ENCODE assay signal across 1 cellular context in the genomic region with DNA sequence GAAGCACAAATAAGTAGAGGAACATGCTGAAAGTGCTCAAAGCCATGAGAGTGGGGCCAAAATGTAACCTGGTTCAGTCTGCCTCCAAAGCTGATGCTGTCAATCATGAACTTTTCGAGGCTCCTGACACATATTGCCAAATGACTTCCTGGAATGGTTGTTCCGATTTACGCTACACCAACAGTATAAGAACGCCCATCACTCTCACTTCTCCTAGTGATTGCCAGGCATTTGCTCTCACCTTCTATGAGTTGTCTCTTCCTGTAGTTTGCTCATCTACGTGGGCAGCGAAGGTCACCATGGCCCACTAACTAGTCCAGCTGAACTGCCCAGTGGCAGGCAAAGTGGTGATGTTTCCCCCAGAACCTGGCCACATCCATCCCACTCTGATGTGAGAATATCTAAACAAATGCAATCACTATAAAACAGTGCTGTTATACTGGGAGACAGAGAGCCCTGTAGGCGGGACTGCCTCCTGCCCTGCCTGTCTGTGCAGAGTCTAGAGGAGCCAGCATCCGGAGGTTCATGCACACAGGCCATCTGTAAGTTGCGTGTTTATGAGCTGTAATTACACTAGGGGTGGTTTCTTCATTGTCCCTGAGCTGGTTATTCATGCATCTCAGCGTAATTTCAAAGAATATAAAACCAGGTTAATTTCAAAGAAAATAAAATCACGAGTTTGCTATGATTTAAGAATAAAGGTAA.
TF ChIP-seq lines count a peak whose summit lies in the region.

No MANE protein-coding gene starts in this region.

TF ChIP-seq in HepG2, 621 proteins besides CTCF, POLR2A, EP300 and RAD21 (continued from another document):
- TF ChIP-seq, protein P1, sequence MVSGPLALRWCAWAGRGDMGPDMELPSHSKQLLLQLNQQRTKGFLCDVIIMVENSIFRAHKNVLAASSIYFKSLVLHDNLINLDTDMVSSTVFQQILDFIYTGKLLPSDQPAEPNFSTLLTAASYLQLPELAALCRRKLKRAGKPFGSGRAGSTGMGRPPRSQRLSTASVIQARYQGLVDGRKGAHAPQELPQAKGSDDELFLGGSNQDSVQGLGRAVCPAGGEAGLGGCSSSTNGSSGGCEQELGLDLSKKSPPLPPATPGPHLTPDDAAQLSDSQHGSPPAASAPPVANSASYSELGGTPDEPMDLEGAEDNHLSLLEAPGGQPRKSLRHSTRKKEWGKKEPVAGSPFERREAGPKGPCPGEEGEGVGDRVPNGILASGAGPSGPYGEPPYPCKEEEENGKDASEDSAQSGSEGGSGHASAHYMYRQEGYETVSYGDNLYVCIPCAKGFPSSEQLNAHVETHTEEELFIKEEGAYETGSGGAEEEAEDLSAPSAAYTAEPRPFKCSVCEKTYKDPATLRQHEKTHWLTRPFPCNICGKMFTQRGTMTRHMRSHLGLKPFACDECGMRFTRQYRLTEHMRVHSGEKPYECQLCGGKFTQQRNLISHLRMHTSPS (CRISPR knock-in tag; IDR thresholded peaks at IDR 0.05; ENCODE audit: low read depth): peak; percentile 29; the same call in 1 of the 2 replicates
- TF ChIP-seq ZNF644 (CRISPR knock-in tag; IDR thresholded peaks at IDR 0.05; ENCODE audit: low read depth) (no peak), ZNF816 (CRISPR knock-in tag; IDR thresholded peaks at IDR 0.05; ENCODE audit: borderline replicate concordance) (no peak), ZMYM2 (CRISPR knock-in tag; IDR thresholded peaks at IDR 0.05) (no peak), TEAD3 (CRISPR knock-in tag; optimal IDR thresholded peaks at IDR 0.05; ENCODE audit: borderline replicate concordance) (no peak), ZNF703 (CRISPR knock-in tag; IDR thresholded peaks at IDR 0.05; ENCODE audit: borderline replicate concordance) (no peak), GTF3A (CRISPR knock-in tag; conservative IDR thresholded peaks at IDR 0.05) (no peak), ETV6 (CRISPR knock-in tag; conservative IDR thresholded peaks at IDR 0.05) (no peak), NONO (IDR thresholded peaks at IDR 0.05) (no peak), NONO (CRISPR knock-in tag; conservative IDR thresholded peaks at IDR 0.05) (no peak), NKX3-1 (CRISPR knock-in tag; IDR thresholded peaks at IDR 0.05) (no peak), TSC22D2 (CRISPR knock-in tag; IDR thresholded peaks at IDR 0.05; ENCODE audit: borderline replicate concordance) (no peak), ZSCAN29 (CRISPR knock-in tag; conservative IDR thresholded peaks at IDR 0.05) (0 out of 2 replicates have a peak, but pooled peaks have one; percentile 42), RBAK (CRISPR knock-in tag; IDR thresholded peaks at IDR 0.05) (no peak), ZSCAN20 (CRISPR knock-in tag; IDR thresholded peaks at IDR 0.05; ENCODE audit: borderline replicate concordance) (no peak), MLXIP (CRISPR knock-in tag; IDR thresholded peaks at IDR 0.05; ENCODE audit: borderline replicate concordance) (no peak), KLF16 (CRISPR knock-in tag; IDR thresholded peaks at IDR 0.05) (no peak), ZKSCAN5 (CRISPR knock-in tag; IDR thresholded peaks at IDR 0.05) (no peak), ZNF746 (CRISPR knock-in tag; IDR thresholded peaks at IDR 0.05) (no peak), RBFOX2 (IDR thresholded peaks at IDR 0.05; ENCODE audit: low read depth, low read length) (no peak), HOXA7 (CRISPR knock-in tag; IDR thresholded peaks at IDR 0.05) (no peak), PPARG (CRISPR knock-in tag; conservative IDR thresholded peaks at IDR 0.05) (no peak), SRSF1 (optimal IDR thresholded peaks at IDR 0.05; ENCODE audit: low read depth, low read length) (no peak), SNAPC2 (CRISPR knock-in tag; IDR thresholded peaks at IDR 0.05) (no peak), NFKBIZ (CRISPR knock-in tag; IDR thresholded peaks at IDR 0.05) (no peak), ZNF629 (CRISPR knock-in tag; conservative IDR thresholded peaks at IDR 0.05) (peak; percentile 36; the same call in 1 of the 2 replicates), HIVEP1 (CRISPR knock-in tag; IDR thresholded peaks at IDR 0.05) (no peak), ZMYM4 (CRISPR knock-in tag; IDR thresholded peaks at IDR 0.05) (no peak), CC2D1A (CRISPR knock-in tag; IDR thresholded peaks at IDR 0.05) (no peak), E2F5 (CRISPR knock-in tag; conservative IDR thresholded peaks at IDR 0.05) (no peak), ZKSCAN1 (IDR thresholded peaks at IDR 0.05; ENCODE audit: low read length) (no peak), CCDC6 (CRISPR knock-in tag; IDR thresholded peaks at IDR 0.05) (no peak), NFE2 (CRISPR knock-in tag; IDR thresholded peaks at IDR 0.05) (no peak), ELK4 (CRISPR knock-in tag; IDR thresholded peaks at IDR 0.05; ENCODE audit: borderline replicate concordance) (no peak), MYNN (CRISPR knock-in tag; IDR thresholded peaks at IDR 0.05; ENCODE audit: low read depth) (no peak), PBX2 (CRISPR knock-in tag; IDR thresholded peaks at IDR 0.05) (0 out of 2 replicates have a peak, but pooled peaks have one; percentile 28), ETV5 (CRISPR knock-in tag; IDR thresholded peaks at IDR 0.05; ENCODE audit: borderline replicate concordance) (peak; percentile 26; the same call in 1 of the 2 replicates), GATAD2A (CRISPR knock-in tag; IDR thresholded peaks at IDR 0.05) (no peak), ZNF790 (CRISPR knock-in tag; IDR thresholded peaks at IDR 0.05; ENCODE audit: borderline replicate concordance) (no peak), NFYC (CRISPR knock-in tag; IDR thresholded peaks at IDR 0.05) (no peak), U2AF2 (IDR thresholded peaks at IDR 0.05; ENCODE audit: low read depth, low read length) (no peak), PHF20 (CRISPR knock-in tag; IDR thresholded peaks at IDR 0.05) (no peak), ZNF12 (CRISPR knock-in tag; IDR thresholded peaks at IDR 0.05) (no peak), THYN1 (CRISPR knock-in tag; IDR thresholded peaks at IDR 0.05; ENCODE audit: borderline replicate concordance, low read depth) (no peak), NR3C1 (CRISPR knock-in tag; IDR thresholded peaks at IDR 0.05) (no peak)
- TF ChIP-seq, protein P2, sequence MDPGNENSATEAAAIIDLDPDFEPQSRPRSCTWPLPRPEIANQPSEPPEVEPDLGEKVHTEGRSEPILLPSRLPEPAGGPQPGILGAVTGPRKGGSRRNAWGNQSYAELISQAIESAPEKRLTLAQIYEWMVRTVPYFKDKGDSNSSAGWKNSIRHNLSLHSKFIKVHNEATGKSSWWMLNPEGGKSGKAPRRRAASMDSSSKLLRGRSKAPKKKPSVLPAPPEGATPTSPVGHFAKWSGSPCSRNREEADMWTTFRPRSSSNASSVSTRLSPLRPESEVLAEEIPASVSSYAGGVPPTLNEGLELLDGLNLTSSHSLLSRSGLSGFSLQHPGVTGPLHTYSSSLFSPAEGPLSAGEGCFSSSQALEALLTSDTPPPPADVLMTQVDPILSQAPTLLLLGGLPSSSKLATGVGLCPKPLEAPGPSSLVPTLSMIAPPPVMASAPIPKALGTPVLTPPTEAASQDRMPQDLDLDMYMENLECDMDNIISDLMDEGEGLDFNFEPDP (CRISPR knock-in tag; conservative IDR thresholded peaks at IDR 0.05): no peak
